Comparison of ENCODE assay signal across 8 cellular contexts in the genomic region with DNA sequence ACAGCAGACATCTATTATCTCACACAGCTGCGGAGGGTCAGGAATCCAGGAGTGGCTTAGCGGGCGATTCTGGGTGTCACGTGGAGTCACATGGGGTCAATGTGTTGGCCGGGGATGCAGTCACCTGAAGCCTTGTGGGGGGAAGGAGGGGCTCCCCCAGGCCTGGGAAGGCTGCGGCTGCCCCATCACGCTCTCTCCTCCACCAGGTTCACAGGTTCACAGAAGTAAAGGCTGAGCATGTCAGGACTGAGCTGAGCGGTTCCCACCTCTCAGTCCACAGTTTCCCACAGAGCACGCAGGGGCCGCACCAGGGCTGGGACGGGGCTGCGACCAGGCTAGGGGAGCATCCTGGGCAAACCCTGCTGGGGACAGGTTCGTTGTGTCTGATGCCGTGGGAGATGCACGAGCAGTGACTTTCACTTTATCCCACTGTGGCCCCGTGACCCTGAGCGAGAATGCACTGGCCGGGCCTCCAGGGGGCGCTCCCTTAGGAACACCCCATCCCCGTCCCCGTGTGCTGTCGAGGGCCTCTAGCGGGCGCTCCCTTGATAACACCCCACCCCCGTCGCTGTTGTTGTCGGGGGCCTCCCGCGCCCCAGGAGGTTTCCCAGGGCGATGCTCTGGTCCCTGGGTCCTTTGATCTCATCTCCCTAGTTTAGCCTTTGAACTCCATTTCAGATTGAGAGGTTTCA.
DNase-seq lines count a peak whose midpoint lies in the region; ATAC-seq, FAIRE-seq and TF ChIP-seq lines count a peak whose summit lies in the region.

No MANE protein-coding gene starts in this region.

- peaks cover 0 to 3% (median 0%) of the 10 kb centered on the region in 7 donors for H3K9me3 Mint-ChIP-seq in CD14-positive monocyte

- H3K36me3 ChIP-seq in pancreas (no peaks in the 10 kb centered on the region), thymus (ENCODE audit: control insufficient read depth, insufficient read depth) (peaks cover 12% of the 10 kb centered on the region)

- peak; percentile 13 for TF ChIP-seq POLR2A in GM19193 (IDR thresholded peaks at IDR 0.05; ENCODE audit: extremely low read depth, insufficient read depth, insufficient read length)

- H3K9me3 ChIP-seq in pancreas (no peaks in the 10 kb centered on the region), thymus (ENCODE audit: control insufficient read depth) (peaks cover 1% of the 10 kb centered on the region)

- H3K27ac ChIP-seq in pancreas = peak overlapping the region in 2 of 4 donors; percentile 19 to 33
- H3K27ac ChIP-seq in thymus (ENCODE audit: low read depth) = no peak overlapping the region

- H3K27me3 ChIP-seq in pancreas (no peaks in the 10 kb centered on the region), thymus (ENCODE audit: control insufficient read depth, insufficient read depth) (no peaks in the 10 kb centered on the region)

- peaks cover 22% of the 10 kb centered on the region for H3K4me1 Mint-ChIP-seq in CD14-positive monocyte

- H3K27me3 Mint-ChIP-seq in CD14-positive monocyte (ENCODE audit: low read depth in 3 of 3) = peaks cover 0 to 2% (median 0%) of the 10 kb centered on the region in 3 donors

- peaks cover 25 to 69% of the 10 kb centered on the region in 2 donors for H3K36me3 Mint-ChIP-seq in CD14-positive monocyte

- H3K4me1 ChIP-seq in pancreas (no peaks in the 10 kb centered on the region), thymus (ENCODE audit: control insufficient read depth, insufficient read depth, low read length) (peaks cover 6% of the 10 kb centered on the region)

- peak overlapping the region; percentile 83 to 93 for H3K4me3 Mint-ChIP-seq in CD14-positive monocyte

- peak; percentile 87 for DNase-seq in CD14-positive monocyte (ENCODE audit: low spot score)
- peak; percentile 37 for DNase-seq in RPMI7951 (ENCODE audit: low read depth)
- DNase-seq in activated effector memory CD4-positive, alpha-beta T cell treated with anti-CD3 and anti-CD28 coated beads, Interleukin-2, amount 50 U/mL, for 16 hours = peak; percentile 96
- DNase-seq in germinal center (ENCODE audit: low spot score) = peak; percentile 93
- peak in 5 of 6 donors; percentile 68 to 91 (median 75) for DNase-seq in pancreas

- 5 to 7% methylated on average over 29 to 30 of the region's 30 CpGs for WGBS in pancreas, 2 donors
- WGBS in thymus = 21% methylated on average over 30 of the region's 30 CpGs

- peak overlapping the region; percentile 47 to 89 (median 81) for H3K27ac Mint-ChIP-seq in CD14-positive monocyte

- intact Hi-C loops in CD14-positive monocyte (cut with micrococcal nuclease) (loop anchor here (5.0 to 10.0 kb wide), 2 partner anchors 124 to 127 kb away; no protein-coding TSS in a partner anchor), pancreas (cut with DNase I) (no loop called here)

- peak; percentile 100 for TF ChIP-seq CTCF in CD14-positive monocyte (IDR thresholded peaks at IDR 0.05)
- TF ChIP-seq CTCF in pancreas (IDR thresholded peaks at IDR 0.05) = peak; percentile 66 to 95 (median 80)

- peak overlapping the region in 2 of 4 donors; percentile 35 to 39 for H3K4me3 ChIP-seq in pancreas
- H3K4me3 ChIP-seq in thymus (ENCODE audit: low read length) = peak overlapping the region; percentile 48

- peak; percentile 68 for ATAC-seq in HG03378 (IDR thresholded peaks at IDR 0.05; ENCODE audit: unreplicated experiment)
- ATAC-seq in pancreas = peak; percentile 88 to 98 (median 94)

- no peak for FAIRE-seq in pancreas (lab: Jason Lieb, UNC)

Comparison
In these comparisons a context has a peak if more than half of its experiments do, and no peak if none do; other contexts are left out.
1. DNase-seq: peak in every context shown above with its lines; median percentile 96 in activated effector memory CD4-positive, alpha-beta T cell treated with anti-CD3 and anti-CD28 coated beads, Interleukin-2, amount 50 U/mL, for 16 hours; 93 in germinal center; 87 in CD14-positive monocyte; 75 in pancreas; 37 in RPMI7951.
2. intact Hi-C loops: an anchor here in CD14-positive monocyte (5.0 to 10.0 kb wide); none called in pancreas.